8 cellular contexts compared by ENCODE assay signal in genomic region chr2:213149332-213149875, GRCh38. TPM values are rescaled to one million over a fixed set of nuclear protein-coding genes. Genes with fewer than 3 reads are reported as not detected.
DNase-seq lines count a peak whose midpoint lies in the region; ATAC-seq, FAIRE-seq and TF ChIP-seq lines count a peak whose summit lies in the region.

No MANE protein-coding gene starts in this region.

- H3K9me2 ChIP-seq in DOHH2 (replicated peaks; ENCODE audit: control insufficient read depth, low read length), result no peaks in the 10 kb centered on the region

- H4K20me1 ChIP-seq in DOHH2 (ENCODE audit: control insufficient read depth, insufficient read depth, low read depth, low read length), result no peaks in the 10 kb centered on the region
- H4K20me1 ChIP-seq in OCI-LY3 (ENCODE audit: insufficient read depth, low read length), result no peaks in the 10 kb centered on the region
- H4K20me1 ChIP-seq in endothelial cell of umbilical vein (replicated peaks; ENCODE audit: control insufficient read depth, extremely low read depth, insufficient read depth, low read length), result no peaks in the 10 kb centered on the region

- TF ChIP-seq EP300 in ovary (IDR thresholded peaks at IDR 0.05), result no peak

- intact Hi-C loops in endothelial cell of umbilical vein (cut with micrococcal nuclease), result no loop called here
- intact Hi-C loops in ovary (cut with DNase I), result no loop called here

- H3K36me3 ChIP-seq in DOHH2 (ENCODE audit: control insufficient read depth, low read length) (peaks cover 28% of the 10 kb centered on the region), OCI-LY3 (replicated peaks; ENCODE audit: low read depth, low read length) (no peaks in the 10 kb centered on the region), endothelial cell of umbilical vein (ENCODE audit: control insufficient read depth in 2 of 2, extremely low read depth in 1 of 2, insufficient read depth in 2 of 2, low read length in 2 of 2) (no peaks in the 10 kb centered on the region), ovary (no peaks in the 10 kb centered on the region)

- peaks cover 46% of the 10 kb centered on the region for H3K4me1 ChIP-seq in DOHH2 (ENCODE audit: control insufficient read depth, low read length)
- peaks cover 4% of the 10 kb centered on the region for H3K4me1 ChIP-seq in OCI-LY3 (ENCODE audit: low read length)
- peaks cover 7% of the 10 kb centered on the region for H3K4me1 ChIP-seq in endothelial cell of umbilical vein (ENCODE audit: control insufficient read depth, extremely low read depth, insufficient read depth, low read length)
- no peaks in the 10 kb centered on the region for H3K4me1 ChIP-seq in ovary (ENCODE audit: insufficient read depth)

- no TSS peak for BruUV-seq in endothelial cell of umbilical vein (replicated peaks; lab: Mats Ljungman, UMichigan)

- POLR2A ChIA-PET in endothelial cell of umbilical vein (lab: Charles Lee), result interaction anchor here (0.6 kb wide), 1 partner anchor 19 kb away, joined by 7 read pairs; no protein-coding TSS in a partner anchor

- H3K27me3 ChIP-seq in DOHH2 (ENCODE audit: control insufficient read depth, low read length) (no peaks in the 10 kb centered on the region), OCI-LY3 (ENCODE audit: low read depth, low read length) (0 out of 2 replicates have a peak, but pooled peaks cover 5% of the 10 kb centered on the region), endothelial cell of umbilical vein (ENCODE audit: control insufficient read depth in 2 of 2, insufficient read depth in 2 of 2, low read length in 2 of 2) (peaks cover 18 to 38% of the 10 kb centered on the region in 2 experiments), ovary (no peaks in the 10 kb centered on the region)

- peak; percentile 45 for TF ChIP-seq CTCF in DOHH2 (IDR thresholded peaks at IDR 0.05; ENCODE audit: low read depth, low read length, poor library complexity, severe bottlenecking)
- TF ChIP-seq CTCF in OCI-LY3 (IDR thresholded peaks at IDR 0.05; ENCODE audit: low read depth, low read length), result no peak
- no peak for TF ChIP-seq CTCF in endothelial cell of umbilical vein (IDR thresholded peaks at IDR 0.05; ENCODE audit: extremely low read depth in 1 of 2, insufficient read depth in 1 of 2, low read depth in 1 of 2, low read length in 2 of 2)
- TF ChIP-seq CTCF in ovary (IDR thresholded peaks at IDR 0.05), result no peak

- H3K79me2 ChIP-seq in DOHH2 (ENCODE audit: control insufficient read depth, low read length) (peaks cover 60% of the 10 kb centered on the region), OCI-LY3 (ENCODE audit: low read length) (no peaks in the 10 kb centered on the region), endothelial cell of umbilical vein (ENCODE audit: control insufficient read depth, insufficient read depth, low read length) (no peaks in the 10 kb centered on the region)

- DNase-seq in endothelial cell of umbilical vein (ENCODE audit: low read depth, low spot score) (no peak), ovary (no peak), NCI-H187 (lab: John Stamatoyannopoulos, UW) (no peak), NK-92 (lab: John Stamatoyannopoulos, UW; ENCODE audit: unreplicated experiment) (no peak)

- no peak for TF ChIP-seq POLR2A in endothelial cell of umbilical vein (IDR thresholded peaks at IDR 0.05; ENCODE audit: low read depth, low read length)
- no peak for TF ChIP-seq POLR2A in ovary (IDR thresholded peaks at IDR 0.05)

- no peak for FAIRE-seq in endothelial cell of umbilical vein (lab: Jason Lieb, UNC)

- peaks cover 20% of the 10 kb centered on the region for H3F3A ChIP-seq in DOHH2 (ENCODE audit: control insufficient read depth, insufficient read depth)

- H3K4me3 ChIP-seq in DOHH2 (ENCODE audit: low read length) (peak overlapping the region; percentile 82), OCI-LY3 (ENCODE audit: low read length) (peak overlapping the region; percentile 89), endothelial cell of umbilical vein (replicated peaks in 1 of 3; ENCODE audit: insufficient read depth in 1 of 3, low read depth in 1 of 3, low read length in 3 of 3) (no peak overlapping the region), ovary (peak overlapping the region; percentile 94)

- 34 to 50% (median 41%) methylated on average over 3 of the region's 3 CpGs for WGBS in ovary, 3 donors

- H3K9ac ChIP-seq in OCI-LY3 (ENCODE audit: low read length) (peak overlapping the region; percentile 67; the same call in 1 of the 2 replicates), endothelial cell of umbilical vein (replicated peaks; ENCODE audit: extremely low read depth, insufficient read depth, low read length) (no peak overlapping the region)

- no peak for ATAC-seq in GM21576 (IDR thresholded peaks at IDR 0.05; ENCODE audit: unreplicated experiment)
- ATAC-seq in HG03520 (IDR thresholded peaks at IDR 0.05; ENCODE audit: unreplicated experiment), result no peak

- dilution Hi-C loops in endothelial cell of umbilical vein (cut with MboI; ENCODE audit: extremely low pct_ligation_motif_present, low sequenced_read_pairs), result no loop called here

- H3K9me1 ChIP-seq in endothelial cell of umbilical vein (replicated peaks; ENCODE audit: control insufficient read depth, extremely low read depth, insufficient read depth, low read length), result no peaks in the 10 kb centered on the region

- H2AFZ ChIP-seq in OCI-LY3 (ENCODE audit: low read depth, low read length), result no peak overlapping the region
- H2AFZ ChIP-seq in endothelial cell of umbilical vein (ENCODE audit: low read depth, low read length), result no peak overlapping the region

- CTCF ChIA-PET in endothelial cell of umbilical vein (lab: Charles Lee), result interaction anchor here (0.6 to 4.8 kb wide), 4 partner anchors 18 to 373 kb away, joined by 3 to 56 read pairs (median 4); no protein-coding TSS in a partner anchor

- H3K4me2 ChIP-seq in DOHH2 (ENCODE audit: low read length) (peak overlapping the region; percentile 86), OCI-LY3 (ENCODE audit: low read length) (peak overlapping the region; percentile 95), endothelial cell of umbilical vein (ENCODE audit: insufficient read depth, low read length) (peak overlapping the region; percentile 71)

- H3K27ac ChIP-seq in DOHH2 (ENCODE audit: low read depth, low read length), result peak overlapping the region; percentile 88
- H3K27ac ChIP-seq in OCI-LY3 (ENCODE audit: low read length), result no peak overlapping the region
- H3K27ac ChIP-seq in endothelial cell of umbilical vein (ENCODE audit: insufficient read depth, low read depth, low read length), result no peak overlapping the region
- no peak overlapping the region for H3K27ac ChIP-seq in ovary

- H3K9me3 ChIP-seq in DOHH2 (ENCODE audit: control insufficient read depth, insufficient read depth, low read length) (no peaks in the 10 kb centered on the region), OCI-LY3 (ENCODE audit: insufficient read depth, low read length) (no peaks in the 10 kb centered on the region), endothelial cell of umbilical vein (replicated peaks; ENCODE audit: control insufficient read depth, insufficient read depth, low read length) (no peaks in the 10 kb centered on the region), ovary (no peaks in the 10 kb centered on the region)

TF ChIP-seq in endothelial cell of umbilical vein, 7 proteins besides CTCF, POLR2A, EP300 and RAD21:
- TF ChIP-seq POLR2AphosphoS5 (IDR thresholded peaks at IDR 0.05; ENCODE audit: insufficient read depth, low read depth, low read length), result no peak
- no peak for TF ChIP-seq MAX (IDR thresholded peaks at IDR 0.05; ENCODE audit: insufficient read depth, insufficient read length)
- no peak for TF ChIP-seq JUN (IDR thresholded peaks at IDR 0.05; ENCODE audit: borderline replicate concordance, insufficient read depth, insufficient read length, low read depth)
- no peak for TF ChIP-seq MYC (IDR thresholded peaks at IDR 0.05; ENCODE audit: low read depth, low read length)

RNA-seq across cellular contexts. Expression of gene IKZF2, which starts 2.0 kb away (rescaled TPM):
- total RNA-seq in endothelial cell of umbilical vein (0.46 and 0.72 TPM in 2 replicates), ovary (1 to 10 TPM; 3.3 to 7.4 (median 5.3) TPM)
- polyA plus RNA-seq in endothelial cell of umbilical vein (0.08 and 0.16 TPM in 2 replicates), ovary (1 to 10 TPM in 1 of 2 donors, under 1 TPM in 1; 0.52 to 1.8 TPM)
- 0.09 and 0.17 TPM in 2 replicates for polyA plus RNA-seq in endothelial cell of umbilical vein (2011; cell fraction: cytosol; rRNA removed)
- 0.39 and 0.83 TPM in 2 replicates for polyA plus RNA-seq in endothelial cell of umbilical vein (2011; cell fraction: nucleus; rRNA removed)
- polyA plus RNA-seq in endothelial cell of umbilical vein (2012), result 0.04 and 0.24 TPM in 2 replicates
- 0.63 and 1.4 TPM in 2 replicates for polyA minus RNA-seq in endothelial cell of umbilical vein
- polyA minus RNA-seq in endothelial cell of umbilical vein (2011; cell fraction: cytosol; rRNA and poly(A)+ RNA removed), result 1.8 TPM
- 0.96 and 2.5 TPM in 2 replicates for polyA minus RNA-seq in endothelial cell of umbilical vein (2011; cell fraction: nucleus; rRNA and poly(A)+ RNA removed)

Comparison
In these comparisons a context has a peak if more than half of its experiments do, and no peak if none do; other contexts are left out.
1. H3K4me3 ChIP-seq: peak in DOHH2 (single experiment), OCI-LY3 (single experiment) and ovary (single experiment); none in endothelial cell of umbilical vein (0 of 3).
2. Peak in every context shown above with its lines, with median percentiles within 50 percentile points of each other: H3K4me2 ChIP-seq.